Comparison of ENCODE assay signal across 25 cellular contexts in genomic region chr10:120015064-120015463, GRCh38.
"Had no signal": no experiment of that assay in that cellular context is flagged by ENCODE, and none has a peak within 500 bp of the region (broad histone marks: within the 10 kb centered on the region; RNA-seq: fewer than 3 reads in every experiment).

No MANE protein-coding gene starts in this region.

- H2AFZ ChIP-seq: hepatocyte had no signal

- DNase-seq: colonic mucosa; cortex of kidney; dermis blood vessel endothelial cell; dorsolateral prefrontal cortex; effector CD4-positive, alpha-beta T cell; effector CD8-positive, alpha-beta T cell; effector memory CD4-positive, alpha-beta T cell; effector memory CD8-positive, alpha-beta T cell; endodermal cell; erythroblast; esophagus squamous epithelium; foreskin fibroblast; foreskin keratinocyte; foreskin melanocyte; gastrocnemius medialis; glutamatergic neuron; head of caudate nucleus; heart left ventricle; heart right ventricle had no signal

- H3K27ac Mint-ChIP-seq: dendritic cell treated with granulocyte-macrophage colony-stimulating factor and Interleukin-4, amounts not matched to agents 40 ng/mL and 50 ng/mL, for 4 days; effector memory CD8-positive, alpha-beta T cell; endodermal cell had no signal

- H3K9me3 Mint-ChIP-seq: dendritic cell treated with granulocyte-macrophage colony-stimulating factor and Interleukin-4, amounts not matched to agents 40 ng/mL and 50 ng/mL, for 4 days; effector memory CD8-positive, alpha-beta T cell; endodermal cell had no signal

- H3K27ac ChIP-seq: colonic mucosa, coronary artery, dorsolateral prefrontal cortex, epithelial cell of prostate, esophagus squamous epithelium, foreskin keratinocyte, gastrocnemius medialis, gastroesophageal sphincter, heart left ventricle, heart right ventricle, hepatocyte had no signal

- H3K79me2 ChIP-seq: hepatocyte had no signal

- H3K4me3 ChIP-seq: colonic mucosa, coronary artery, dorsolateral prefrontal cortex, esophagus squamous epithelium, gastrocnemius medialis, gastroesophageal sphincter, heart left ventricle, heart right ventricle, hepatocyte had no signal

- H3K9me3 ChIP-seq: colonic mucosa, esophagus squamous epithelium, gastrocnemius medialis, gastroesophageal sphincter, heart left ventricle, heart right ventricle had no signal

- ATAC-seq: effector memory CD8-positive, alpha-beta T cell; esophagus mucosa; foreskin keratinocyte; gastrocnemius medialis; gastroesophageal sphincter; heart left ventricle; heart right ventricle had no signal

- H3K36me3 ChIP-seq: colonic mucosa, esophagus squamous epithelium, gastrocnemius medialis, gastroesophageal sphincter, heart left ventricle, heart right ventricle had no signal

- H3K27me3 ChIP-seq: colonic mucosa, gastrocnemius medialis had no signal

- H3K4me2 ChIP-seq: hepatocyte had no signal

- H3K4me1 ChIP-seq: colonic mucosa, foreskin keratinocyte, gastrocnemius medialis, gastroesophageal sphincter, heart left ventricle, heart right ventricle had no signal

- H3K4me3 Mint-ChIP-seq: dendritic cell treated with granulocyte-macrophage colony-stimulating factor and Interleukin-4, amounts not matched to agents 40 ng/mL and 50 ng/mL, for 4 days; effector memory CD8-positive, alpha-beta T cell; endodermal cell had no signal
